Comparison of ENCODE assay signal across 23 cellular contexts in genomic region chr10:44788147-44788819, GRCh38.
DNase-seq lines count a peak whose midpoint lies in the region; ATAC-seq, FAIRE-seq and TF ChIP-seq lines count a peak whose summit lies in the region.
"Had no signal": no experiment of that assay in that cellular context is flagged by ENCODE, and none has a peak within 500 bp of the region (broad histone marks: within the 10 kb centered on the region; RNA-seq: fewer than 3 reads in every experiment).

No MANE protein-coding gene starts in this region.

- no peak overlapping the region for H3K27ac ChIP-seq in naive thymus-derived CD4-positive, alpha-beta T cell (ENCODE audit: low read depth, low read length)
- H3K27ac ChIP-seq: PC-9, SK-N-MC had no signal

- no peak overlapping the region for H3K4me3 ChIP-seq in choroid plexus epithelial cell (ENCODE audit: low read depth, low read length)
- H3K4me3 ChIP-seq in naive thymus-derived CD4-positive, alpha-beta T cell (ENCODE audit: low read length) = no peak overlapping the region
- H3K4me3 ChIP-seq: PC-9, SK-N-MC had no signal

- peak; percentile 23 for FAIRE-seq in urothelium cell line (lab: Jason Lieb, UNC)
- FAIRE-seq: D721Med, GM19239, H54 had no signal

- TF ChIP-seq CTCF in choroid plexus epithelial cell (conservative IDR thresholded peaks at IDR 0.05; ENCODE audit: low read depth, low read length) (no peak), nephron (IDR thresholded peaks at IDR 0.05; ENCODE audit: unreplicated experiment in 3 of 3) (no peak)

- no peaks in the 10 kb centered on the region for H3K36me3 Mint-ChIP-seq in nephron (ENCODE audit: low read depth)
- no peaks in the 10 kb centered on the region for H3K36me3 Mint-ChIP-seq in naive thymus-derived CD4-positive, alpha-beta T cell

- peak overlapping the region; percentile 12 to 57 (median 46) for H3K27ac Mint-ChIP-seq in nephron
- no peak overlapping the region for H3K27ac Mint-ChIP-seq in naive thymus-derived CD4-positive, alpha-beta T cell

- CTCF ChIA-PET in naive thymus-derived CD4-positive, alpha-beta T cell (lab: Charles Lee) = no interaction called here

- intact Hi-C loops in naive thymus-derived CD4-positive, alpha-beta T cell (cut with micrococcal nuclease) = no loop called here

- H3K4me1 Mint-ChIP-seq in nephron = peaks cover 34% of the 10 kb centered on the region
- no peaks in the 10 kb centered on the region for H3K4me1 Mint-ChIP-seq in naive thymus-derived CD4-positive, alpha-beta T cell

- H3K27me3 Mint-ChIP-seq in nephron (ENCODE audit: low read depth) = peaks cover 3% of the 10 kb centered on the region
- H3K27me3 Mint-ChIP-seq in naive thymus-derived CD4-positive, alpha-beta T cell = peaks cover 5 to 35% (median 21%) of the 10 kb centered on the region in 5 donors

- no peaks in the 10 kb centered on the region for H3K4me1 ChIP-seq in naive thymus-derived CD4-positive, alpha-beta T cell (ENCODE audit: control insufficient read depth in 2 of 2, insufficient read depth in 2 of 2, low read length in 2 of 2)
- H3K4me1 ChIP-seq: BE2C had no signal

- POLR2A ChIA-PET in naive thymus-derived CD4-positive, alpha-beta T cell (lab: Charles Lee) = no interaction called here

- no peaks in the 10 kb centered on the region for H3K27me3 ChIP-seq in naive thymus-derived CD4-positive, alpha-beta T cell (ENCODE audit: control insufficient read depth in 2 of 2, insufficient read depth in 2 of 2, low read length in 2 of 2)
- H3K27me3 ChIP-seq: BE2C had no signal

- no peak for ATAC-seq in naive thymus-derived CD4-positive, alpha-beta T cell
- ATAC-seq in GM19455 (IDR thresholded peaks at IDR 0.05; ENCODE audit: unreplicated experiment) = no peak

- DNase-seq in M059J (ENCODE audit: low read depth) (peak; percentile 38), choroid plexus epithelial cell (ENCODE audit: low read depth) (peak; percentile 38), urothelium cell line (ENCODE audit: low spot score) (no peak)
- DNase-seq in naive thymus-derived CD4-positive, alpha-beta T cell = no peak
- DNase-seq in stimulated activated CD4-positive, alpha-beta T cell treated with anti-CD3 and anti-CD28 coated beads, Interleukin-12 subunit alpha, Interleukin-12 subunit beta, amount 100 ng/mL, for 4 hours = no peak
- DNase-seq: BE2C, EL, GF-D8, MM.1S, NCI-H1092, NCI-H1436, NCI-H1930, NCI-H2227 treated with DMSO at 0.1 percent for 48 hours, NCI-H510A, PC-9, RPMI8226, SHP77 treated with DMSO at 0.1 percent for 48 hours had no signal

- H3K9me3 Mint-ChIP-seq in nephron = peaks cover 2% of the 10 kb centered on the region
- peaks cover 0 to 1% (median 0%) of the 10 kb centered on the region in 11 donors for H3K9me3 Mint-ChIP-seq in naive thymus-derived CD4-positive, alpha-beta T cell

- H3K36me3 ChIP-seq in naive thymus-derived CD4-positive, alpha-beta T cell (ENCODE audit: control insufficient read depth in 2 of 3, insufficient read depth in 3 of 3, low read length in 3 of 3) = no peaks in the 10 kb centered on the region
- H3K36me3 ChIP-seq: BE2C had no signal

- no peak overlapping the region for H3K4me3 Mint-ChIP-seq in nephron
- no peak overlapping the region for H3K4me3 Mint-ChIP-seq in naive thymus-derived CD4-positive, alpha-beta T cell

- H3K9me3 ChIP-seq in naive thymus-derived CD4-positive, alpha-beta T cell (ENCODE audit: control insufficient read depth in 2 of 3, low read length in 3 of 3) = no peaks in the 10 kb centered on the region
- H3K9me3 ChIP-seq: BE2C had no signal

Comparison
In these comparisons a context has a peak if more than half of its experiments do, and no peak if none do; other contexts are left out.
1. DNase-seq: peak in M059J (single experiment) and choroid plexus epithelial cell (single experiment); none in urothelium cell line (single experiment), naive thymus-derived CD4-positive, alpha-beta T cell (0 of 9) and stimulated activated CD4-positive, alpha-beta T cell treated with anti-CD3 and anti-CD28 coated beads, Interleukin-12 subunit alpha, Interleukin-12 subunit beta, amount 100 ng/mL, for 4 hours (single experiment).
2. H3K27ac Mint-ChIP-seq: peak in nephron (3 of 3); none in naive thymus-derived CD4-positive, alpha-beta T cell (0 of 9).